In genomic region chr13:75359266-75359665, GRCh38 we compare ENCODE assay signal across 13 cellular contexts.
DNase-seq lines count a peak whose midpoint lies in the region; ATAC-seq, FAIRE-seq and TF ChIP-seq lines count a peak whose summit lies in the region.
"Had no signal": no experiment of that assay in that cellular context is flagged by ENCODE, and none has a peak within 500 bp of the region (broad histone marks: within the 10 kb centered on the region; RNA-seq: fewer than 3 reads in every experiment).

No MANE protein-coding gene starts in this region.

- TF ChIP-seq CTCF in AG09309 (IDR thresholded peaks at IDR 0.05; ENCODE audit: control insufficient read depth, insufficient read depth, low read depth, low read length, missing control alignments) (no peak), brain microvascular endothelial cell (IDR thresholded peaks at IDR 0.05; ENCODE audit: low read depth, low read length, missing control alignments) (no peak)

- in situ Hi-C loops in brain microvascular endothelial cell (cut with HindIII; ENCODE audit: low pct_ligation_motif_present, low sequenced_read_pairs) = no loop called here

- peak overlapping the region; percentile 67 for H3K27ac ChIP-seq in brain microvascular endothelial cell
- H3K27ac ChIP-seq: lower lobe of right lung had no signal

- peak; percentile 73 for DNase-seq in AG09309 (ENCODE audit: low read depth)
- DNase-seq in HTR-8/SVneo (ENCODE audit: insufficient read length, low spot score) = peak; percentile 56
- peak; percentile 82 for DNase-seq in brain microvascular endothelial cell
- DNase-seq in iris pigment epithelial cell (ENCODE audit: low read depth) = peak; percentile 94
- DNase-seq in activated CD4-positive, CD25-positive, alpha-beta regulatory T cell (lab: John Stamatoyannopoulos, UW) = no peak
- DNase-seq in GDM1 (lab: John Stamatoyannopoulos, UW) = no peak
- DNase-seq: activated naive CD4-positive, alpha-beta T cell treated with anti-CD3 and anti-CD28 coated beads, Interleukin-2, amount 50 U/mL, for 16 hours; CD4-positive, alpha-beta T cell; endodermal cell; lower lobe of right lung; NCI-H2171 treated with DMSO at 0.1 percent for 48 hours had no signal

- ATAC-seq in GM21447 (IDR thresholded peaks at IDR 0.05; ENCODE audit: unreplicated experiment) (no peak), HG03565 (IDR thresholded peaks at IDR 0.05; ENCODE audit: unreplicated experiment) (no peak)
- ATAC-seq: lower lobe of right lung had no signal

- no peaks in the 10 kb centered on the region for H3K36me3 ChIP-seq in brain microvascular endothelial cell (replicated peaks)

- H3K4me3 ChIP-seq in AG09309 (ENCODE audit: control insufficient read depth, low read depth, low read length) = no peak overlapping the region
- no peak overlapping the region for H3K4me3 ChIP-seq in brain microvascular endothelial cell (ENCODE audit: low read depth, low read length)
- H3K4me3 ChIP-seq: lower lobe of right lung had no signal

- H3K27me3 ChIP-seq in brain microvascular endothelial cell (replicated peaks) = no peaks in the 10 kb centered on the region

- FAIRE-seq in HTR-8/SVneo (lab: Jason Lieb, UNC) = no peak

Comparison
In these comparisons a context has a peak if more than half of its experiments do, and no peak if none do; other contexts are left out.
1. DNase-seq: peak in AG09309 (single experiment), HTR-8/SVneo (single experiment), brain microvascular endothelial cell (single experiment) and iris pigment epithelial cell (single experiment); none in activated CD4-positive, CD25-positive, alpha-beta regulatory T cell (0 of 4) and GDM1 (single experiment).